1 cellular context compared by ENCODE assay signal in genomic region chrX:48909703-48910102, GRCh38.
TF ChIP-seq lines count a peak whose summit lies in the region.

No MANE protein-coding gene starts in this region.

TF ChIP-seq in HepG2, 621 proteins besides CTCF, POLR2A, EP300 and RAD21:
- TF ChIP-seq, protein P1, sequence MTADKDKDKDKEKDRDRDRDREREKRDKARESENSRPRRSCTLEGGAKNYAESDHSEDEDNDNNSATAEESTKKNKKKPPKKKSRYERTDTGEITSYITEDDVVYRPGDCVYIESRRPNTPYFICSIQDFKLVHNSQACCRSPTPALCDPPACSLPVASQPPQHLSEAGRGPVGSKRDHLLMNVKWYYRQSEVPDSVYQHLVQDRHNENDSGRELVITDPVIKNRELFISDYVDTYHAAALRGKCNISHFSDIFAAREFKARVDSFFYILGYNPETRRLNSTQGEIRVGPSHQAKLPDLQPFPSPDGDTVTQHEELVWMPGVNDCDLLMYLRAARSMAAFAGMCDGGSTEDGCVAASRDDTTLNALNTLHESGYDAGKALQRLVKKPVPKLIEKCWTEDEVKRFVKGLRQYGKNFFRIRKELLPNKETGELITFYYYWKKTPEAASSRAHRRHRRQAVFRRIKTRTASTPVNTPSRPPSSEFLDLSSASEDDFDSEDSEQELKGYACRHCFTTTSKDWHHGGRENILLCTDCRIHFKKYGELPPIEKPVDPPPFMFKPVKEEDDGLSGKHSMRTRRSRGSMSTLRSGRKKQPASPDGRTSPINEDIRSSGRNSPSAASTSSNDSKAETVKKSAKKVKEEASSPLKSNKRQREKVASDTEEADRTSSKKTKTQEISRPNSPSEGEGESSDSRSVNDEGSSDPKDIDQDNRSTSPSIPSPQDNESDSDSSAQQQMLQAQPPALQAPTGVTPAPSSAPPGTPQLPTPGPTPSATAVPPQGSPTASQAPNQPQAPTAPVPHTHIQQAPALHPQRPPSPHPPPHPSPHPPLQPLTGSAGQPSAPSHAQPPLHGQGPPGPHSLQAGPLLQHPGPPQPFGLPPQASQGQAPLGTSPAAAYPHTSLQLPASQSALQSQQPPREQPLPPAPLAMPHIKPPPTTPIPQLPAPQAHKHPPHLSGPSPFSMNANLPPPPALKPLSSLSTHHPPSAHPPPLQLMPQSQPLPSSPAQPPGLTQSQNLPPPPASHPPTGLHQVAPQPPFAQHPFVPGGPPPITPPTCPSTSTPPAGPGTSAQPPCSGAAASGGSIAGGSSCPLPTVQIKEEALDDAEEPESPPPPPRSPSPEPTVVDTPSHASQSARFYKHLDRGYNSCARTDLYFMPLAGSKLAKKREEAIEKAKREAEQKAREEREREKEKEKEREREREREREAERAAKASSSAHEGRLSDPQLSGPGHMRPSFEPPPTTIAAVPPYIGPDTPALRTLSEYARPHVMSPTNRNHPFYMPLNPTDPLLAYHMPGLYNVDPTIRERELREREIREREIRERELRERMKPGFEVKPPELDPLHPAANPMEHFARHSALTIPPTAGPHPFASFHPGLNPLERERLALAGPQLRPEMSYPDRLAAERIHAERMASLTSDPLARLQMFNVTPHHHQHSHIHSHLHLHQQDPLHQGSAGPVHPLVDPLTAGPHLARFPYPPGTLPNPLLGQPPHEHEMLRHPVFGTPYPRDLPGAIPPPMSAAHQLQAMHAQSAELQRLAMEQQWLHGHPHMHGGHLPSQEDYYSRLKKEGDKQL (CRISPR knock-in tag; IDR thresholded peaks at IDR 0.05; ENCODE audit: low read depth) = no peak
- TF ChIP-seq HINFP (CRISPR knock-in tag; IDR thresholded peaks at IDR 0.05; ENCODE audit: low read depth) (no peak), SMC3 (IDR thresholded peaks at IDR 0.05; ENCODE audit: low read length) (no peak), HNRNPUL1 (IDR thresholded peaks at IDR 0.05; ENCODE audit: low read depth, low read length) (no peak), STAT6 (CRISPR knock-in tag; IDR thresholded peaks at IDR 0.05; ENCODE audit: borderline replicate concordance) (no peak), ZNF737 (CRISPR knock-in tag; IDR thresholded peaks at IDR 0.05; ENCODE audit: borderline replicate concordance) (no peak), ZNF124 (CRISPR knock-in tag; IDR thresholded peaks at IDR 0.05) (no peak), ZNF709 (CRISPR knock-in tag; IDR thresholded peaks at IDR 0.05) (no peak), JUND (CRISPR knock-in tag; IDR thresholded peaks at IDR 0.05) (no peak), ZNF605 (CRISPR knock-in tag; IDR thresholded peaks at IDR 0.05) (no peak), ZNF891 (CRISPR knock-in tag; IDR thresholded peaks at IDR 0.05) (no peak), PHF8 (CRISPR knock-in tag; IDR thresholded peaks at IDR 0.05) (no peak), ZNF225 (CRISPR knock-in tag; IDR thresholded peaks at IDR 0.05) (no peak), MEIS1 (CRISPR knock-in tag; IDR thresholded peaks at IDR 0.05; ENCODE audit: borderline replicate concordance) (no peak), RFX3 (CRISPR knock-in tag; IDR thresholded peaks at IDR 0.05) (no peak)
